ENCODE assay signal across 9 cellular contexts in genomic region chr14:31263485-31264133, GRCh38. TPM values are rescaled to one million over a fixed set of nuclear protein-coding genes. Genes with fewer than 3 reads are reported as not detected.
DNase-seq lines count a peak whose midpoint lies in the region; ATAC-seq and TF ChIP-seq lines count a peak whose summit lies in the region.
"Had no signal": no experiment of that assay in that cellular context is flagged by ENCODE, and none has a peak within 500 bp of the region (broad histone marks: within the 10 kb centered on the region; RNA-seq: fewer than 3 reads in every experiment).

No MANE protein-coding gene starts in this region.

- H3K27ac Mint-ChIP-seq in glutamatergic neuron (ENCODE audit: unreplicated experiment) = no peak overlapping the region

- ATAC-seq in GM18909 (IDR thresholded peaks at IDR 0.05; ENCODE audit: poor library complexity, unreplicated experiment) = no peak
- no peak for ATAC-seq in HG02623 (IDR thresholded peaks at IDR 0.05; ENCODE audit: unreplicated experiment)

- no peak overlapping the region for H3K4me3 Mint-ChIP-seq in glutamatergic neuron (ENCODE audit: unreplicated experiment)

- DNase-seq in HPDE6-E6E7 (ENCODE audit: extremely low spot score) (peak; percentile 97), T47D (ENCODE audit: low read depth in 1 of 2, low spot score in 1 of 2) (peak; percentile 28 to 83), kidney epithelial cell (ENCODE audit: low read depth) (peak; percentile 100), glutamatergic neuron (no peak)
- no peak for DNase-seq in effector memory CD4-positive, alpha-beta T cell
- DNase-seq: NCI-H1092 had no signal

- H3K27me3 ChIP-seq in kidney epithelial cell (ENCODE audit: control insufficient read depth, insufficient read depth, low read length) (no peaks in the 10 kb centered on the region), subcutaneous abdominal adipose tissue (ENCODE audit: control insufficient read depth in 5 of 5, insufficient read depth in 4 of 5, low read length in 5 of 5) (no peaks in the 10 kb centered on the region)
- no peaks in the 10 kb centered on the region for H3K27me3 ChIP-seq in effector memory CD4-positive, alpha-beta T cell (replicated peaks; ENCODE audit: control insufficient read depth, insufficient read depth, low read length, poor library complexity, severe bottlenecking)

- H3K27ac ChIP-seq in subcutaneous abdominal adipose tissue (ENCODE audit: low read depth, low read length) = peak overlapping the region; percentile 78
- no peak overlapping the region for H3K27ac ChIP-seq in effector memory CD4-positive, alpha-beta T cell (ENCODE audit: insufficient read depth, low read length, poor library complexity, severe bottlenecking)

- H3K4me1 Mint-ChIP-seq in glutamatergic neuron (ENCODE audit: low read depth, unreplicated experiment) = no peaks in the 10 kb centered on the region

- TF ChIP-seq CTCF in kidney epithelial cell (IDR thresholded peaks at IDR 0.05; ENCODE audit: insufficient read depth, low read length, poor library complexity, severe bottlenecking) = no peak
- TF ChIP-seq CTCF in glutamatergic neuron (IDR thresholded peaks at IDR 0.05; ENCODE audit: partially characterized antibody, unreplicated experiment) = no peak

- in situ Hi-C loops in T47D (cut with HindIII; ENCODE audit: low pct_unique_long_range_greater_than_20kb, low sequenced_read_pairs) = no loop called here

- H3K9ac ChIP-seq in subcutaneous abdominal adipose tissue (ENCODE audit: low read length in 5 of 5) = no peak overlapping the region

- H3K36me3 ChIP-seq in kidney epithelial cell (ENCODE audit: control insufficient read depth, insufficient read depth, low read length) (no peaks in the 10 kb centered on the region), subcutaneous abdominal adipose tissue (ENCODE audit: control insufficient read depth in 5 of 5, insufficient read depth in 5 of 5, low read length in 5 of 5) (no peaks in the 10 kb centered on the region)
- no peaks in the 10 kb centered on the region for H3K36me3 ChIP-seq in effector memory CD4-positive, alpha-beta T cell (ENCODE audit: control insufficient read depth, insufficient read depth, low read length)

- H3K27me3 Mint-ChIP-seq in glutamatergic neuron (ENCODE audit: unreplicated experiment) = no peaks in the 10 kb centered on the region

- H3K9me3 ChIP-seq in subcutaneous abdominal adipose tissue (ENCODE audit: control insufficient read depth in 5 of 5, low read length in 5 of 5) = no peaks in the 10 kb centered on the region
- H3K9me3 ChIP-seq in effector memory CD4-positive, alpha-beta T cell (ENCODE audit: control insufficient read depth, low read length) = no peaks in the 10 kb centered on the region

- no peak overlapping the region for H3K4me3 ChIP-seq in kidney epithelial cell (ENCODE audit: low read depth, low read length)
- no peak overlapping the region for H3K4me3 ChIP-seq in subcutaneous abdominal adipose tissue (ENCODE audit: low read depth in 1 of 5, low read length in 5 of 5)
- no peak overlapping the region for H3K4me3 ChIP-seq in effector memory CD4-positive, alpha-beta T cell (ENCODE audit: insufficient read depth, low read depth, low read length, poor library complexity, severe bottlenecking)

- H3K36me3 Mint-ChIP-seq in glutamatergic neuron (ENCODE audit: unreplicated experiment) = no peaks in the 10 kb centered on the region

- peaks cover 2% of the 10 kb centered on the region for H3K9me3 Mint-ChIP-seq in glutamatergic neuron (ENCODE audit: unreplicated experiment)

- H3K4me1 ChIP-seq in subcutaneous abdominal adipose tissue (ENCODE audit: control insufficient read depth in 5 of 5, insufficient read depth in 5 of 5, low read length in 5 of 5) = peaks cover 0 to 26% (median 18%) of the 10 kb centered on the region in 5 donors
- peaks cover 2% of the 10 kb centered on the region for H3K4me1 ChIP-seq in effector memory CD4-positive, alpha-beta T cell (ENCODE audit: control insufficient read depth, insufficient read depth, low read length, poor library complexity, severe bottlenecking)

RNA-seq across cellular contexts. Expression of gene HECTD1, which starts 56.0 kb away (rescaled TPM):
- total RNA-seq in kidney epithelial cell = 118 TPM in 2 replicates
- 165 TPM for total RNA-seq in glutamatergic neuron (ENCODE audit: unreplicated experiment)

Comparison
In these comparisons a context has a peak if more than half of its experiments do, and no peak if none do; other contexts are left out.
1. DNase-seq: peak in HPDE6-E6E7 (single experiment), T47D (2 of 2) and kidney epithelial cell (single experiment); none in effector memory CD4-positive, alpha-beta T cell (0 of 3) and glutamatergic neuron (single experiment).